In genomic region chr11:123357990-123358827, GRCh38 we compare ENCODE assay signal across 7 cellular contexts.
DNase-seq lines count a peak whose midpoint lies in the region; ATAC-seq and TF ChIP-seq lines count a peak whose summit lies in the region.

No MANE protein-coding gene starts in this region.

- no peaks in the 10 kb centered on the region for H3K36me3 Mint-ChIP-seq in T-helper 17 cell (ENCODE audit: low read depth)
- no peaks in the 10 kb centered on the region for H3K36me3 Mint-ChIP-seq in endodermal cell (ENCODE audit: low read depth)
- H3K36me3 Mint-ChIP-seq in natural killer cell treated with Interleukin-12 subunit alpha and Interleukin-12 subunit beta and Interleukin-15 and Interleukin-18, amount 100 ng/mL, for 72 hours, result peaks cover 6% of the 10 kb centered on the region

- H3K4me3 Mint-ChIP-seq in T-helper 17 cell (peak overlapping the region; percentile 99), endodermal cell (peak overlapping the region; percentile 76)
- H3K4me3 Mint-ChIP-seq in natural killer cell treated with Interleukin-12 subunit alpha and Interleukin-12 subunit beta and Interleukin-15 and Interleukin-18, amount 100 ng/mL, for 72 hours, result peak overlapping the region; percentile 92

- H3K27me3 Mint-ChIP-seq in T-helper 17 cell (peaks cover 42% of the 10 kb centered on the region), endodermal cell (ENCODE audit: insufficient read depth) (peaks cover 88% of the 10 kb centered on the region)
- H3K27me3 Mint-ChIP-seq in natural killer cell treated with Interleukin-12 subunit alpha and Interleukin-12 subunit beta and Interleukin-15 and Interleukin-18, amount 100 ng/mL, for 72 hours, result peaks cover 19 to 22% of the 10 kb centered on the region in 2 donors

- H3K9ac ChIP-seq in endodermal cell (ENCODE audit: extremely low read depth, low read length, poor library complexity, severe bottlenecking), result no peak overlapping the region

- intact Hi-C loops in sciatic nerve (cut with DNase I), result loop anchor here (1.0 kb wide), 1 partner anchor 18 kb away; no protein-coding TSS in a partner anchor

- H3K27me3 ChIP-seq in endodermal cell (ENCODE audit: control insufficient read depth, insufficient read depth, low read length, poor library complexity, severe bottlenecking), result peaks cover 66% of the 10 kb centered on the region

- H3K27ac Mint-ChIP-seq in T-helper 17 cell (peak overlapping the region; percentile 9), endodermal cell (no peak overlapping the region)
- H3K27ac Mint-ChIP-seq in natural killer cell treated with Interleukin-12 subunit alpha and Interleukin-12 subunit beta and Interleukin-15 and Interleukin-18, amount 100 ng/mL, for 72 hours, result peak overlapping the region; percentile 2 to 64

- in situ Hi-C loops in GM13977 (cut with MboI; ENCODE audit: low pct_unique_long_range_greater_than_20kb, low sequenced_read_pairs, unreplicated experiment), result no loop called here

- ATAC-seq in HG03066 (IDR thresholded peaks at IDR 0.05; ENCODE audit: low read depth, unreplicated experiment) (peak; percentile 70), T-helper 17 cell (peak; percentile 80), sciatic nerve (no peak)
- peak; percentile 81 to 87 for ATAC-seq in natural killer cell treated with Interleukin-12 subunit alpha and Interleukin-12 subunit beta and Interleukin-15 and Interleukin-18, amount 100 ng/mL, for 72 hours

- H3K36me3 ChIP-seq in endodermal cell (ENCODE audit: control insufficient read depth, insufficient read depth, low read length), result no peaks in the 10 kb centered on the region

- WGBS in endodermal cell (ENCODE audit: insufficient coverage in 1 of 2, insufficient read length in 1 of 2), 2 experiments, result 2% methylated on average over 24 to 58 of the region's 58 CpGs

- H3K9me3 Mint-ChIP-seq in endodermal cell, result no peaks in the 10 kb centered on the region
- H3K9me3 Mint-ChIP-seq in natural killer cell treated with Interleukin-12 subunit alpha and Interleukin-12 subunit beta and Interleukin-15 and Interleukin-18, amount 100 ng/mL, for 72 hours, result no peaks in the 10 kb centered on the region

- no peaks in the 10 kb centered on the region for H3K9me3 ChIP-seq in T-helper 17 cell (ENCODE audit: control insufficient read depth, low read length, poor library complexity, severe bottlenecking)
- H3K9me3 ChIP-seq in endodermal cell (ENCODE audit: control insufficient read depth, low read length), result no peaks in the 10 kb centered on the region

- no peak overlapping the region for H3K27ac ChIP-seq in endodermal cell (ENCODE audit: low read depth, low read length)

- peak overlapping the region; percentile 80 for H3K4me3 ChIP-seq in endodermal cell (ENCODE audit: low read length)

- H3K4me1 ChIP-seq in endodermal cell (ENCODE audit: control insufficient read depth, insufficient read depth, low read length), result peaks cover 2% of the 10 kb centered on the region

- DNase-seq in GM13977 (ENCODE audit: low spot score) (peak; percentile 79), T-helper 17 cell (no peak), endodermal cell (peak; percentile 72), sciatic nerve (ENCODE audit: low spot score) (no peak), SKM-1 (lab: John Stamatoyannopoulos, UW; ENCODE audit: unreplicated experiment) (no peak)
- DNase-seq in natural killer cell treated with Interleukin-12 subunit alpha and Interleukin-12 subunit beta and Interleukin-15 and Interleukin-18, amount 100 ng/mL, for 72 hours (ENCODE audit: low spot score), result no peak

- TF ChIP-seq CTCF in GM13977 (IDR thresholded peaks at IDR 0.05; ENCODE audit: extremely low read depth, insufficient read depth, missing control alignments) (peak; percentile 29), endodermal cell (conservative IDR thresholded peaks at IDR 0.05) (peak; percentile 50)

- H3K4me1 Mint-ChIP-seq in T-helper 17 cell, result peaks cover 25% of the 10 kb centered on the region
- H3K4me1 Mint-ChIP-seq in endodermal cell, result peaks cover 9% of the 10 kb centered on the region
- peaks cover 10 to 36% of the 10 kb centered on the region in 2 donors for H3K4me1 Mint-ChIP-seq in natural killer cell treated with Interleukin-12 subunit alpha and Interleukin-12 subunit beta and Interleukin-15 and Interleukin-18, amount 100 ng/mL, for 72 hours (ENCODE audit: low read depth in 2 of 2)

Comparison
In these comparisons a context has a peak if more than half of its experiments do, and no peak if none do; other contexts are left out.
1. DNase-seq: peak in GM13977 (single experiment) and endodermal cell (single experiment); none in T-helper 17 cell (0 of 3), natural killer cell treated with Interleukin-12 subunit alpha and Interleukin-12 subunit beta and Interleukin-15 and Interleukin-18, amount 100 ng/mL, for 72 hours (single experiment), sciatic nerve (single experiment) and SKM-1 (single experiment).
2. Peak in every context shown above with its lines, with median percentiles within 50 percentile points of each other: H3K4me3 Mint-ChIP-seq.